1 cellular context compared by ENCODE assay signal in the genomic region with DNA sequence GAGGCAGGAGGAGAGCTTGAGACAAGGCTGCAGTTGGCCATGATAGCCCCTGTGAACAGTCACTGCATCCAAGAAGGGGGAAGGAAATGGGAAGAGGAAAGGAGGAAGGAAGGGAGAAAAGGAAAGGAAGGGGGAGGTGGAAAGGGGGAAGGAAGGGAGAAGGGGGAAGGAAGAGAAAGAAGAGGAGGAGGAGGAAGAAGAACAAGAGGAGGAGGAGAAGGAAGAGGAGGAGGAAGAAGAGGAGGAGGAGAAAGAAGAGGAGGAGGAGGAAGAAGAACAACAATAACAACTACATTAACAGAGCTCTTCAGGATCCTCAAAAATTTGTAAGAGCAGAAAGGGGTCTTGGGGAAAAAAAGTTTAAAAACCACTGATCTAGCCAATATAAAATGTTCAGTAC.
TF ChIP-seq lines count a peak whose summit lies in the region.

No MANE protein-coding gene starts in this region.

TF ChIP-seq in IMR-90, 13 proteins besides CTCF, POLR2A, EP300 and RAD21 (continued from another document):
- TF ChIP-seq, protein P1, sequence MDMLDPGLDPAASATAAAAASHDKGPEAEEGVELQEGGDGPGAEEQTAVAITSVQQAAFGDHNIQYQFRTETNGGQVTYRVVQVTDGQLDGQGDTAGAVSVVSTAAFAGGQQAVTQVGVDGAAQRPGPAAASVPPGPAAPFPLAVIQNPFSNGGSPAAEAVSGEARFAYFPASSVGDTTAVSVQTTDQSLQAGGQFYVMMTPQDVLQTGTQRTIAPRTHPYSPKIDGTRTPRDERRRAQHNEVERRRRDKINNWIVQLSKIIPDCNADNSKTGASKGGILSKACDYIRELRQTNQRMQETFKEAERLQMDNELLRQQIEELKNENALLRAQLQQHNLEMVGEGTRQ (IDR thresholded peaks at IDR 0.05; ENCODE audit: low read depth, low read length) = no peak
- TF ChIP-seq MAZ (IDR thresholded peaks at IDR 0.05; ENCODE audit: borderline replicate concordance, low read depth, low read length) = no peak
- no peak for TF ChIP-seq MAFK (IDR thresholded peaks at IDR 0.05; ENCODE audit: low read depth, low read length)
- TF ChIP-seq, protein P2, sequence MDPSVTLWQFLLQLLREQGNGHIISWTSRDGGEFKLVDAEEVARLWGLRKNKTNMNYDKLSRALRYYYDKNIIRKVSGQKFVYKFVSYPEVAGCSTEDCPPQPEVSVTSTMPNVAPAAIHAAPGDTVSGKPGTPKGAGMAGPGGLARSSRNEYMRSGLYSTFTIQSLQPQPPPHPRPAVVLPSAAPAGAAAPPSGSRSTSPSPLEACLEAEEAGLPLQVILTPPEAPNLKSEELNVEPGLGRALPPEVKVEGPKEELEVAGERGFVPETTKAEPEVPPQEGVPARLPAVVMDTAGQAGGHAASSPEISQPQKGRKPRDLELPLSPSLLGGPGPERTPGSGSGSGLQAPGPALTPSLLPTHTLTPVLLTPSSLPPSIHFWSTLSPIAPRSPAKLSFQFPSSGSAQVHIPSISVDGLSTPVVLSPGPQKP (IDR thresholded peaks at IDR 0.05; ENCODE audit: borderline replicate concordance, low read depth, low read length) = no peak
- TF ChIP-seq RCOR1 (IDR thresholded peaks at IDR 0.05; ENCODE audit: insufficient replicate concordance, low read length) = no peak
- no peak for TF ChIP-seq CEBPB (IDR thresholded peaks at IDR 0.05; ENCODE audit: low read depth, low read length)
- no peak for TF ChIP-seq FOS (IDR thresholded peaks at IDR 0.05; ENCODE audit: low read depth, low read length)
- no peak for TF ChIP-seq BHLHE40 (IDR thresholded peaks at IDR 0.05; ENCODE audit: low read depth, low read length)
- TF ChIP-seq RFX5 (IDR thresholded peaks at IDR 0.05; ENCODE audit: low read depth, low read length) = no peak
